1 cellular context compared by ENCODE assay signal in the genomic region with DNA sequence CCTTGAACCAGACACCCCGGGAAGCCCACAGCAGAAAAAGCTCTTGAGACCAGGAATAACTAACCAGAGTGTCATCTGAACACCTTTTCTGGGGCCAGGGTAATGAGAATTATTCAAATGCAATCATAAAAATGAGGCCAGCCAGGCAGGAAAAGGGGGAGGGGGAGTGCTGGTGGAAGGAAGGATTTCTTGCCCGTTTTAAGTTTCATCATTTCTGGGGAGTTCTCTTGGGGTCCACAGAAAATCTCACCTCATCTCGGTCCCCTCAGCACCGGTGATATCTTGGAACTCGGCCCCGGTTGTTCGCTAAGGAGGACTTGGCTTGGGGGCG.
TF ChIP-seq lines count a peak whose summit lies in the region.

No MANE protein-coding gene starts in this region.

TF ChIP-seq in IMR-90, 13 proteins besides CTCF, POLR2A, EP300 and RAD21:
- TF ChIP-seq MAZ (IDR thresholded peaks at IDR 0.05; ENCODE audit: borderline replicate concordance, low read depth, low read length) (no peak), MXI1 (IDR thresholded peaks at IDR 0.05; ENCODE audit: borderline replicate concordance, low read depth, low read length) (no peak), BHLHE40 (IDR thresholded peaks at IDR 0.05; ENCODE audit: low read depth, low read length) (no peak), NFE2L2 (IDR thresholded peaks at IDR 0.05; ENCODE audit: low read depth, low read length) (no peak)
